In the genomic region with DNA sequence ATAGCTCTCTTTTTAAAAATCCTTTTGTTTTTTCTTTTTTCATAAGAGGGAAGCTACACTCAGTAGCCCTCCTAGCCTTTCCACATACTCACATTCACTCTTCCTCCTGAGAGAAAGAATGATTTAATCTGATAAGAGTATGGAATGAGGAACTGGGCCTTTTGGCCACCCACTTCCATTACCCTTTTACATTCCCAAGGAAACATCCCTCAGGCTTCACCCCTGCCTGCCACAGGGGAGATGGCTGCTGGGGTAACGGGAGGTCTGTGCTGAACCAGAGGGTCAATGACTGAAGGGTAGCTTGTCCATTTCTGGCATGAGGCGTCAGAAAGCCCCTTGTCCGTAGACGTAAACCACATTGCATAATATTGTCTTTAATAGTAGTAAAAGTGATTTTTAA, we compare ENCODE assay signal across 27 cellular contexts.
"Had no signal": no experiment of that assay in that cellular context is flagged by ENCODE, and none has a peak within 500 bp of the region (broad histone marks: within the 10 kb centered on the region; RNA-seq: fewer than 3 reads in every experiment).

No MANE protein-coding gene starts in this region.

- H3K9me3 Mint-ChIP-seq: activated CD4-positive, alpha-beta memory T cell treated with anti-CD3 and anti-CD28 coated beads, Interleukin-2, amount 10 ng/mL, durations not matched to agents 7 days and 5 days; activated CD4-positive, alpha-beta T cell treated with anti-CD3 and anti-CD28 coated beads, Interleukin-2, amount 10 ng/mL, durations not matched to agents 7 days and 5 days; activated T-cell treated with anti-CD3 and anti-CD28 coated beads, Interleukin-2, amount 50 U/mL, for 4 hours; activated T-helper 17 cell treated with anti-CD3 and anti-CD28 coated beads, Interleukin-2, amount 50 U/mL, for 72 hours; effector memory CD8-positive, alpha-beta T cell had no signal

- ATAC-seq: activated T-cell treated with anti-CD3 and anti-CD28 coated beads, Interleukin-2, amount 50 U/mL, for 4 hours; activated T-helper 17 cell treated with anti-CD3 and anti-CD28 coated beads, Interleukin-2, amount 50 U/mL, for 72 hours; body of pancreas; effector memory CD8-positive, alpha-beta T cell; foreskin keratinocyte; gastrocnemius medialis had no signal

- DNase-seq: activated CD4-positive, alpha-beta memory T cell treated with anti-CD3 and anti-CD28 coated beads, Interleukin-2, amount 10 ng/mL, durations not matched to agents 7 days and 5 days; activated CD4-positive, alpha-beta T cell treated with anti-CD3 and anti-CD28 coated beads for 1 hour; activated CD4-positive, alpha-beta T cell treated with anti-CD3 and anti-CD28 coated beads for 4 hours; activated CD4-positive, alpha-beta T cell treated with anti-CD3 and anti-CD28 coated beads, Interleukin-2, amount 10 ng/mL, durations not matched to agents 7 days and 5 days; activated CD4-positive, alpha-beta T cell treated with anti-CD3 and anti-CD28 coated beads, Interleukin-2, amount 50 U/mL, for 4 hours; activated CD8-positive, alpha-beta memory T cell treated with anti-CD3 and anti-CD28 coated beads for 24 hours; activated effector memory CD4-positive, alpha-beta T cell treated with Interleukin-2 at 50 U/mL for 16 hours; activated gamma-delta T cell treated with Interleukin-2 at 50 U/mL for 16 hours; activated naive CD4-positive, alpha-beta T cell treated with anti-CD3 and anti-CD28 coated beads, Interleukin-2, amount 50 U/mL, for 16 hours; activated naive CD4-positive, alpha-beta T cell treated with Interleukin-2 at 50 U/mL for 16 hours; activated T-cell treated with anti-CD3 and anti-CD28 coated beads, Interleukin-2, amount 50 U/mL, for 4 hours; amygdala; aorta; body of pancreas; caudate nucleus; cortex of kidney; dermis blood vessel endothelial cell; effector CD4-positive, alpha-beta T cell; effector memory CD8-positive, alpha-beta T cell; erythroblast; foreskin keratinocyte; gastrocnemius medialis; head of caudate nucleus; T-helper 2 cell had no signal

- H3K27ac ChIP-seq: body of pancreas, esophagus muscularis mucosa, foreskin keratinocyte, gastrocnemius medialis had no signal

- H3K27me3 Mint-ChIP-seq: activated CD4-positive, alpha-beta memory T cell treated with anti-CD3 and anti-CD28 coated beads, Interleukin-2, amount 10 ng/mL, durations not matched to agents 7 days and 5 days; activated naive CD8-positive, alpha-beta T cell; activated T-helper 17 cell treated with anti-CD3 and anti-CD28 coated beads, Interleukin-2, amount 50 U/mL, for 72 hours; effector memory CD8-positive, alpha-beta T cell had no signal

- H3K4me1 Mint-ChIP-seq: activated CD4-positive, alpha-beta memory T cell treated with anti-CD3 and anti-CD28 coated beads, Interleukin-2, amount 10 ng/mL, durations not matched to agents 7 days and 5 days; activated CD4-positive, alpha-beta T cell treated with anti-CD3 and anti-CD28 coated beads, Interleukin-2, amount 10 ng/mL, durations not matched to agents 7 days and 5 days; activated T-helper 17 cell treated with anti-CD3 and anti-CD28 coated beads, Interleukin-2, amount 50 U/mL, for 72 hours had no signal

- H3K4me1 ChIP-seq: body of pancreas, esophagus muscularis mucosa, foreskin keratinocyte, gastrocnemius medialis had no signal

- H3K27me3 ChIP-seq: body of pancreas, esophagus muscularis mucosa, foreskin keratinocyte, gastrocnemius medialis had no signal

- H3K36me3 ChIP-seq: esophagus muscularis mucosa, gastrocnemius medialis had no signal

- H3K4me3 Mint-ChIP-seq: activated CD4-positive, alpha-beta memory T cell treated with anti-CD3 and anti-CD28 coated beads, Interleukin-2, amount 10 ng/mL, durations not matched to agents 7 days and 5 days; activated CD4-positive, alpha-beta T cell treated with anti-CD3 and anti-CD28 coated beads, Interleukin-2, amount 10 ng/mL, durations not matched to agents 7 days and 5 days; activated naive CD8-positive, alpha-beta T cell; activated T-cell treated with anti-CD3 and anti-CD28 coated beads, Interleukin-2, amount 50 U/mL, for 4 hours; activated T-helper 17 cell treated with anti-CD3 and anti-CD28 coated beads, Interleukin-2, amount 50 U/mL, for 72 hours; effector memory CD8-positive, alpha-beta T cell had no signal

- H3K27ac Mint-ChIP-seq: activated CD4-positive, alpha-beta memory T cell treated with anti-CD3 and anti-CD28 coated beads, Interleukin-2, amount 10 ng/mL, durations not matched to agents 7 days and 5 days; activated CD4-positive, alpha-beta T cell treated with anti-CD3 and anti-CD28 coated beads, Interleukin-2, amount 10 ng/mL, durations not matched to agents 7 days and 5 days; activated naive CD8-positive, alpha-beta T cell; activated T-helper 17 cell treated with anti-CD3 and anti-CD28 coated beads, Interleukin-2, amount 50 U/mL, for 72 hours; effector memory CD8-positive, alpha-beta T cell had no signal

- H3K36me3 Mint-ChIP-seq: activated naive CD8-positive, alpha-beta T cell had no signal

- H3K4me3 ChIP-seq: body of pancreas, esophagus muscularis mucosa, gastrocnemius medialis had no signal
